In genomic region chr1:81305997-81306452, GRCh38 we compare ENCODE assay signal across 8 cellular contexts.
DNase-seq lines count a peak whose midpoint lies in the region; ATAC-seq and TF ChIP-seq lines count a peak whose summit lies in the region.

No MANE protein-coding gene starts in this region.

- no peaks in the 10 kb centered on the region for H3K27me3 ChIP-seq in upper lobe of right lung

- DNase-seq in GM03348 (ENCODE audit: low spot score): peak; percentile 43
- DNase-seq in NCI-H774 (lab: John Stamatoyannopoulos, UW): peak; percentile 87
- DNase-seq in ecto neural progenitor cell (ENCODE audit: low spot score): peak; percentile 49
- DNase-seq in lung microvascular endothelial cell (ENCODE audit: low read depth in 2 of 2): peak; percentile 21 to 75
- no peak for DNase-seq in upper lobe of right lung
- no peak for DNase-seq in activated gamma-delta T cell (lab: John Stamatoyannopoulos, UW)

- peak overlapping the region; percentile 48 for H3K27ac ChIP-seq in upper lobe of right lung

- ATAC-seq in HG03439 (IDR thresholded peaks at IDR 0.05; ENCODE audit: unreplicated experiment): peak; percentile 53
- peak; percentile 75 for ATAC-seq in upper lobe of right lung
- ATAC-seq in HG02840 (IDR thresholded peaks at IDR 0.05; ENCODE audit: low FRiP score, unreplicated experiment): no peak

- intact Hi-C loops in upper lobe of right lung (cut with DNase I): no loop called here

- no peaks in the 10 kb centered on the region for H3K36me3 ChIP-seq in upper lobe of right lung

- no peaks in the 10 kb centered on the region for H3K4me1 ChIP-seq in upper lobe of right lung

- TF ChIP-seq CTCF in upper lobe of right lung (IDR thresholded peaks at IDR 0.05): peak; percentile 48

- H3K4me3 ChIP-seq in upper lobe of right lung: peak overlapping the region; percentile 50

- H3K9me3 ChIP-seq in upper lobe of right lung: no peaks in the 10 kb centered on the region

Comparison
In these comparisons a context has a peak if more than half of its experiments do, and no peak if none do; other contexts are left out.
1. DNase-seq: peak in GM03348 (single experiment), NCI-H774 (single experiment), ecto neural progenitor cell (single experiment) and lung microvascular endothelial cell (2 of 2); none in upper lobe of right lung (single experiment) and activated gamma-delta T cell (single experiment).